In genomic region chr7:4185736-4186512, GRCh38 we compare ENCODE assay signal across 18 cellular contexts.
DNase-seq lines count a peak whose midpoint lies in the region; ATAC-seq, FAIRE-seq and TF ChIP-seq lines count a peak whose summit lies in the region.
"Had no signal": no experiment of that assay in that cellular context is flagged by ENCODE, and none has a peak within 500 bp of the region (broad histone marks: within the 10 kb centered on the region; RNA-seq: fewer than 3 reads in every experiment).

No MANE protein-coding gene starts in this region.

- H4K20me1 ChIP-seq in SK-N-SH (ENCODE audit: insufficient read depth) (no peaks in the 10 kb centered on the region), osteoblast (ENCODE audit: insufficient read depth, low read length) (no peaks in the 10 kb centered on the region)

- H3K36me3 ChIP-seq in SK-N-SH (replicated peaks in 1 of 2; ENCODE audit: control insufficient read depth in 1 of 2, insufficient read depth in 2 of 2, low read length in 1 of 2) (no peaks in the 10 kb centered on the region), osteoblast (ENCODE audit: insufficient read depth, low read length) (no peaks in the 10 kb centered on the region)

- H2AFZ ChIP-seq in SK-N-SH (ENCODE audit: low read depth) (no peak overlapping the region), osteoblast (ENCODE audit: low read length) (no peak overlapping the region)

- 45% methylated on average over 15 of the region's 15 CpGs for WGBS in SK-N-SH (ENCODE audit: low lambda C conversion rate)

- peak overlapping the region; percentile 43 for H3K27ac Mint-ChIP-seq in neural crest cell (ENCODE audit: unreplicated experiment)
- H3K27ac Mint-ChIP-seq: B cell had no signal

- H3K27me3 ChIP-seq in SK-N-SH (ENCODE audit: insufficient read depth): no peaks in the 10 kb centered on the region
- no peaks in the 10 kb centered on the region for H3K27me3 ChIP-seq in osteoblast (ENCODE audit: insufficient read depth, low read length)

- peaks cover 3% of the 10 kb centered on the region for H3K36me3 Mint-ChIP-seq in neural crest cell (ENCODE audit: low read depth)

- DNase-seq in SK-N-SH: no peak
- peak; percentile 65 for DNase-seq in left kidney (ENCODE audit: low read depth, low spot score)
- DNase-seq in neural crest cell (ENCODE audit: low read depth, low spot score): no peak
- DNase-seq in urothelium cell line (ENCODE audit: low spot score): no peak
- no peak for DNase-seq in mesenteric fat pad (ENCODE audit: low spot score)
- DNase-seq in osteoblast (ENCODE audit: insufficient read length, low spot score, missing footprints): no peak
- DNase-seq: DND-41, HCEC 1CT, NCI-H1436, NCI-H2029, NCI-H2171 treated with DMSO at 0.1 percent for 48 hours, NCI-H748 treated with DMSO at 0.1 percent for 48 hours had no signal

- H3K27ac ChIP-seq in SK-N-SH (ENCODE audit: low read depth in 2 of 2, low read length in 1 of 2) (no peak overlapping the region; a peak in 1 of 4 replicates), osteoblast (ENCODE audit: low read depth, low read length) (no peak overlapping the region)
- H3K27ac ChIP-seq: 22Rv1 had no signal

- no peaks in the 10 kb centered on the region for H3K9me3 Mint-ChIP-seq in neural crest cell

- no peak overlapping the region for H3K4me3 Mint-ChIP-seq in neural crest cell
- H3K4me3 Mint-ChIP-seq: B cell had no signal

- H3K4me1 Mint-ChIP-seq in neural crest cell: peaks cover 25% of the 10 kb centered on the region
- H3K4me1 Mint-ChIP-seq: B cell had no signal

- H3K9me3 ChIP-seq in SK-N-SH (no peaks in the 10 kb centered on the region), osteoblast (ENCODE audit: low read depth, low read length) (peaks cover 2% of the 10 kb centered on the region)

- CTCF ChIA-PET in SK-N-SH (lab: Yijun Ruan, JAX): interaction anchor here (0.6 to 2.4 kb wide), 7 partner anchors 10 to 446 kb away, joined by 3 to 7 read pairs (median 4); no protein-coding TSS in a partner anchor

- no peaks in the 10 kb centered on the region for H3K9me2 ChIP-seq in SK-N-SH

- TF ChIP-seq EP300 in SK-N-SH (IDR thresholded peaks at IDR 0.05; ENCODE audit: borderline replicate concordance in 1 of 2, low read depth in 1 of 2, low read length in 1 of 2): no peak

- POLR2A ChIA-PET in SK-N-SH (lab: Yijun Ruan, JAX): interaction anchor here (0.6 kb wide), 1 partner anchor 337 kb away, joined by 3 read pairs; no protein-coding TSS in a partner anchor

- H3K4me3 ChIP-seq in SK-N-SH (ENCODE audit: low read depth in 2 of 2, low read length in 1 of 2) (no peak overlapping the region), osteoblast (ENCODE audit: insufficient read depth, low read length) (no peak overlapping the region)
- H3K4me3 ChIP-seq: K562 had no signal

- no peaks in the 10 kb centered on the region for H3F3A ChIP-seq in SK-N-SH (replicated peaks; ENCODE audit: insufficient read depth)

- H3K27me3 Mint-ChIP-seq in neural crest cell (ENCODE audit: low read depth): no peaks in the 10 kb centered on the region
- H3K27me3 Mint-ChIP-seq: B cell had no signal

- H3K4me2 ChIP-seq in SK-N-SH: no peak overlapping the region
- H3K4me2 ChIP-seq in osteoblast (ENCODE audit: insufficient read depth, low read length): no peak overlapping the region

- TF ChIP-seq RAD21 in SK-N-SH (IDR thresholded peaks at IDR 0.05; ENCODE audit: low read length): peak; percentile 35

- ATAC-seq in SK-N-SH treated with all-trans-retinoic acid at 6 μM for 48 hours: no peak
- no peak for ATAC-seq in HG03342 (IDR thresholded peaks at IDR 0.05; ENCODE audit: unreplicated experiment)
- ATAC-seq: K562 had no signal

- TF ChIP-seq CTCF in SK-N-SH (IDR thresholded peaks at IDR 0.05) (no peak), neural crest cell (conservative IDR thresholded peaks at IDR 0.05) (no peak), osteoblast (IDR thresholded peaks at IDR 0.05; ENCODE audit: extremely low read depth, low read depth, low read length) (no peak)

- H3K79me2 ChIP-seq in SK-N-SH (ENCODE audit: insufficient read depth) (no peaks in the 10 kb centered on the region), osteoblast (ENCODE audit: insufficient read depth, low read length) (no peaks in the 10 kb centered on the region)

- no peak overlapping the region for H3K9ac ChIP-seq in SK-N-SH

- peak; percentile 63 for FAIRE-seq in urothelium cell line (lab: Jason Lieb, UNC)
- FAIRE-seq: G401.6, K562 had no signal

- H3K4me1 ChIP-seq in SK-N-SH (ENCODE audit: control insufficient read depth in 1 of 2, insufficient read depth in 2 of 2, low read depth in 1 of 2, low read length in 1 of 2): peaks cover 0 to 24% of the 10 kb centered on the region in 2 experiments; a peak in 2 of 4 replicates
- no peaks in the 10 kb centered on the region for H3K4me1 ChIP-seq in osteoblast (ENCODE audit: insufficient read depth, low read length)

TF ChIP-seq in SK-N-SH, 30 proteins besides CTCF, POLR2A, EP300 and RAD21 (continues in another document):
- TF ChIP-seq RCOR1 (IDR thresholded peaks at IDR 0.05; ENCODE audit: low read length) (no peak), REST (IDR thresholded peaks at IDR 0.05; ENCODE audit: low read depth, low read length) (no peak), RFX5 (IDR thresholded peaks at IDR 0.05; ENCODE audit: low read length) (no peak)

TF ChIP-seq in SK-N-SH treated with all-trans-retinoic acid at 6 μM for 48 hours, 23 proteins besides CTCF, POLR2A, EP300 and RAD21:
- TF ChIP-seq TSHZ2 (CRISPR knock-in tag; IDR thresholded peaks at IDR 0.05) (no peak), GLIS3 (CRISPR knock-in tag; IDR thresholded peaks at IDR 0.05) (no peak), ZFP3 (CRISPR knock-in tag; IDR thresholded peaks at IDR 0.05) (no peak), ESRRG (CRISPR knock-in tag; IDR thresholded peaks at IDR 0.05) (no peak), SNAI2 (CRISPR knock-in tag; IDR thresholded peaks at IDR 0.05) (no peak), ARNTL (CRISPR knock-in tag; IDR thresholded peaks at IDR 0.05; ENCODE audit: borderline replicate concordance, low read depth) (no peak), BACH2 (CRISPR knock-in tag; IDR thresholded peaks at IDR 0.05; ENCODE audit: borderline replicate concordance) (no peak), ZNF70 (CRISPR knock-in tag; IDR thresholded peaks at IDR 0.05) (no peak), RARB (CRISPR knock-in tag; IDR thresholded peaks at IDR 0.05) (no peak), PPARA (CRISPR knock-in tag; IDR thresholded peaks at IDR 0.05; ENCODE audit: borderline replicate concordance) (no peak), TOX (CRISPR knock-in tag; IDR thresholded peaks at IDR 0.05; ENCODE audit: borderline replicate concordance) (no peak)
